8 cellular contexts compared by ENCODE assay signal in genomic region chr5:79514391-79515105, GRCh38. TPM values are rescaled to one million over a fixed set of nuclear protein-coding genes. Genes with fewer than 3 reads are reported as not detected.
A peak's percentile ranks its signal among the peaks of the same experiment; 100 is the strongest.
DNase-seq lines count a peak whose midpoint lies in the region; ATAC-seq and TF ChIP-seq lines count a peak whose summit lies in the region.

No MANE protein-coding gene starts in this region.

- DNase-seq in DMS 273 treated with DMSO at 0.1 percent for 48 hours (lab: John Stamatoyannopoulos, UW) (peak; percentile 80), HuH-7.5 (ENCODE audit: low spot score) (peak; percentile 80), OCI-M1 (lab: John Stamatoyannopoulos, UW) (peak; percentile 98), epithelial cell of proximal tubule (ENCODE audit: low read depth) (peak; percentile 68), mucosa of gallbladder (ENCODE audit: low spot score) (peak; percentile 91)
- DNase-seq in activated T-cell treated with anti-CD3 and anti-CD28 coated beads, Interleukin-2, amount 50 U/mL, for 1 hour: peak; percentile 92
- peak; percentile 84 for DNase-seq in stimulated activated CD8-positive, alpha-beta memory T cell treated with anti-CD3 and anti-CD28 coated beads, Interleukin-4, amount 100 ng/mL, for 4 hours (ENCODE audit: low read depth in 2 of 2, low spot score in 1 of 2)

- no peak for TF ChIP-seq CTCF in epithelial cell of proximal tubule (conservative IDR thresholded peaks at IDR 0.05; ENCODE audit: low read depth, low read length)

- ATAC-seq in GM21528 (IDR thresholded peaks at IDR 0.05; ENCODE audit: low FRiP score, unreplicated experiment): peak; percentile 88

- H3K4me3 ChIP-seq in epithelial cell of proximal tubule (ENCODE audit: low read depth, low read length): peak overlapping the region; percentile 60

RNA-seq across cellular contexts. Expression of gene HOMER1, which starts 0.6 kb away (rescaled TPM):
- total RNA-seq in epithelial cell of proximal tubule (4.3 and 5.4 TPM in 2 replicates), mucosa of gallbladder (6.0 TPM)

Comparison
In these comparisons a context has a peak if more than half of its experiments do, and no peak if none do; other contexts are left out.
1. Peak in every context shown above with its lines: DNase-seq, ATAC-seq and H3K4me3 ChIP-seq.